ENCODE assay signal across 1 cellular context in the genomic region with DNA sequence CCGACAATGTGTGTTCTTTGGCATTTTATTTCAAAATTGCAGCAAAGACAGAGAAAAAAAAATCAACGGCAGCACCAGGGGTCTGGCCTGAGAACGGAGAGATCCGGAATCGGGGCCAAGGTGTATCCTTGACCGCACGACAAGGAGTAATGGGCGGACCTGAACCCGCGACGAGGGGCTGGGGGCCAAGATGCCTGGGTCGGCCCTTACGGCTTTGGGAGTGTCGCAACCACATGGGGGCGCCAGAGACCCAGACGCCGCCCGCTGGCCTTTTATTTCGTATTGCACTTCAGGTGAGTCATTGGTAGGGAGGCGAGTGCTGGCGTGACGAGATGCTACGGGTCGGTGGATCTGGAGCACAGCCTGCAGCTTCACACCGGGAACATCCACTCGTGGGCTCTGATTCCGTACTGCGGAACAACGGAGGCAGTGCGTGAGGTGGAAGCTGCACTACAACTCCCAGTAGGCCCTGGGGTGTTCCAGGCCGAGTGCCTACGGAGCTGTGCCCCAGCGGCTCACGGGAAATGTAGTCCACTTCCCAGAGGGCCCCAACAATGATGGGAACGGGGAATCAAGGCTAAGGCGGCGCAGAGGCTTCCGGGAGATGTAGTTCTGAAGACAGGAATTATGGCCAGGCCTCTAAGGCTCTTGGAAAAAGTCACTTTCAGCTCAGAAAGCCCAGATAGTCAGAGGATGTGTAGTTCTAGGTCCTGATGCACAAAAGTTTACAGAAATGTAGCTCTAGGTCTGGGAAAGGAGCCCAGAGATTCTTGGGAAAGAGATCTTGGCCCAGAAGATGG.
A peak's percentile ranks its signal among the peaks of the same experiment; 100 is the strongest.
TF ChIP-seq lines count a peak whose summit lies in the region.

No MANE protein-coding gene starts in this region.

TF ChIP-seq in IMR-90, 13 proteins besides CTCF, POLR2A, EP300 and RAD21:
- TF ChIP-seq, protein P1, sequence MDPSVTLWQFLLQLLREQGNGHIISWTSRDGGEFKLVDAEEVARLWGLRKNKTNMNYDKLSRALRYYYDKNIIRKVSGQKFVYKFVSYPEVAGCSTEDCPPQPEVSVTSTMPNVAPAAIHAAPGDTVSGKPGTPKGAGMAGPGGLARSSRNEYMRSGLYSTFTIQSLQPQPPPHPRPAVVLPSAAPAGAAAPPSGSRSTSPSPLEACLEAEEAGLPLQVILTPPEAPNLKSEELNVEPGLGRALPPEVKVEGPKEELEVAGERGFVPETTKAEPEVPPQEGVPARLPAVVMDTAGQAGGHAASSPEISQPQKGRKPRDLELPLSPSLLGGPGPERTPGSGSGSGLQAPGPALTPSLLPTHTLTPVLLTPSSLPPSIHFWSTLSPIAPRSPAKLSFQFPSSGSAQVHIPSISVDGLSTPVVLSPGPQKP (IDR thresholded peaks at IDR 0.05; ENCODE audit: borderline replicate concordance, low read depth, low read length): no peak
- TF ChIP-seq, protein P2, sequence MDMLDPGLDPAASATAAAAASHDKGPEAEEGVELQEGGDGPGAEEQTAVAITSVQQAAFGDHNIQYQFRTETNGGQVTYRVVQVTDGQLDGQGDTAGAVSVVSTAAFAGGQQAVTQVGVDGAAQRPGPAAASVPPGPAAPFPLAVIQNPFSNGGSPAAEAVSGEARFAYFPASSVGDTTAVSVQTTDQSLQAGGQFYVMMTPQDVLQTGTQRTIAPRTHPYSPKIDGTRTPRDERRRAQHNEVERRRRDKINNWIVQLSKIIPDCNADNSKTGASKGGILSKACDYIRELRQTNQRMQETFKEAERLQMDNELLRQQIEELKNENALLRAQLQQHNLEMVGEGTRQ (IDR thresholded peaks at IDR 0.05; ENCODE audit: low read depth, low read length): no peak
- TF ChIP-seq RCOR1 (IDR thresholded peaks at IDR 0.05; ENCODE audit: insufficient replicate concordance, low read length): peak; percentile 5
- peak; percentile 40; the same call in 1 of the 2 replicates for TF ChIP-seq MXI1 (IDR thresholded peaks at IDR 0.05; ENCODE audit: borderline replicate concordance, low read depth, low read length)
- TF ChIP-seq CHD1 (IDR thresholded peaks at IDR 0.05; ENCODE audit: low read depth, low read length): no peak
- peak; percentile 49 for TF ChIP-seq BHLHE40 (IDR thresholded peaks at IDR 0.05; ENCODE audit: low read depth, low read length)
- no peak for TF ChIP-seq NFE2L2 (IDR thresholded peaks at IDR 0.05; ENCODE audit: low read depth, low read length)
- peak; percentile 69 for TF ChIP-seq FOS (IDR thresholded peaks at IDR 0.05; ENCODE audit: low read depth, low read length)
- TF ChIP-seq MAFK (IDR thresholded peaks at IDR 0.05; ENCODE audit: low read depth, low read length): no peak; the same call in 1 of the 2 replicates
- TF ChIP-seq RFX5 (IDR thresholded peaks at IDR 0.05; ENCODE audit: low read depth, low read length): no peak
- TF ChIP-seq MAZ (IDR thresholded peaks at IDR 0.05; ENCODE audit: borderline replicate concordance, low read depth, low read length): no peak
- TF ChIP-seq CEBPB (IDR thresholded peaks at IDR 0.05; ENCODE audit: low read depth, low read length): peak; percentile 86
- TF ChIP-seq SMC3 (IDR thresholded peaks at IDR 0.05; ENCODE audit: low read depth, low read length): peak; percentile 82
